8 cellular contexts compared by ENCODE assay signal in the genomic region with DNA sequence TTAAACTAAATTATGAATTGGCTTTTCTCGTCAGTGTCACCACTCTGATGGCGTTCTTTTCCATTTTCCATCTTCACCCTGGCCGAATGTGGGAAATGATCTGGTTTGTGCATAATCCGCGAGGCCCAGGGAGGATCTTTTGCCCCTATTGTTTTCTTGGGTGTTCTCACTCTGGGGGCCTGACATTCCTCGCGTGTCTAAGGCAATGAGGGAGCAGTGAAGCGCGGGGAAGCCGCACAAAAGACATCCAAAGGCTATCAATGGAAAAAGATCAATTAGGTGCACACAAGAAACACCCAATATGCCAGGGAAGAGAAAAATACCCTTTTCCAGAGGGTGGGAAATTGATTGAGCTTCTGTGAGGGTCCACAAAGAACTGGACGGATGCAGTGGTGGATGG. TPM values are rescaled to one million over a fixed set of nuclear protein-coding genes. Genes with fewer than 3 reads are reported as not detected.
DNase-seq lines count a peak whose midpoint lies in the region; ATAC-seq, FAIRE-seq and TF ChIP-seq lines count a peak whose summit lies in the region.

No MANE protein-coding gene starts in this region.

- TF ChIP-seq CTCF in Panc1 (IDR thresholded peaks at IDR 0.05) (no peak), pancreas (IDR thresholded peaks at IDR 0.05) (no peak)

- H3K27ac ChIP-seq in Panc1 (ENCODE audit: low read length) (no peak overlapping the region), esophagus (ENCODE audit: low read depth in 2 of 2, low read length in 1 of 2) (peak overlapping the region; percentile 74 to 81), pancreas (no peak overlapping the region)

- H3K4me1 ChIP-seq in Panc1 (ENCODE audit: control insufficient read depth, insufficient read depth, low read length) (no peaks in the 10 kb centered on the region), esophagus (ENCODE audit: control insufficient read depth in 2 of 2, insufficient read depth in 2 of 2, low read length in 1 of 2) (peaks cover 0 to 2% of the 10 kb centered on the region in 2 donors), pancreas (no peaks in the 10 kb centered on the region)

- H3K36me3 ChIP-seq in Panc1 (ENCODE audit: control insufficient read depth, insufficient read depth, low read length) (no peaks in the 10 kb centered on the region), esophagus (ENCODE audit: control insufficient read depth in 2 of 2, insufficient read depth in 2 of 2, low read length in 1 of 2) (no peaks in the 10 kb centered on the region), pancreas (no peaks in the 10 kb centered on the region)

- intact Hi-C loops in Panc1 (cut with micrococcal nuclease; ENCODE audit: unreplicated experiment) (no loop called here), pancreas (cut with DNase I) (no loop called here)

- POLR2A ChIA-PET in Panc1 (lab: Charles Lee), result no interaction called here

- H3K4me3 ChIP-seq in Panc1 (ENCODE audit: low read depth in 2 of 2, low read length in 2 of 2) (peak overlapping the region; percentile 57 to 59; a peak in 3 of 4 replicates), esophagus (ENCODE audit: low read depth in 1 of 2, low read length in 2 of 2) (peak overlapping the region; percentile 81 to 94), pancreas (peak overlapping the region; percentile 62 to 92 (median 78))

- H3K9me3 ChIP-seq in Panc1 (ENCODE audit: control insufficient read depth, insufficient read depth, low read depth, low read length) (no peaks in the 10 kb centered on the region), esophagus (ENCODE audit: control insufficient read depth in 2 of 2, insufficient read depth in 1 of 2, low read depth in 1 of 2, low read length in 1 of 2) (no peaks in the 10 kb centered on the region), pancreas (no peaks in the 10 kb centered on the region)

- ATAC-seq in Panc1, result no peak
- ATAC-seq in pancreas, result no peak
- ATAC-seq in GM21390 (IDR thresholded peaks at IDR 0.05; ENCODE audit: unreplicated experiment), result no peak

- H3K27me3 ChIP-seq in Panc1 (ENCODE audit: control insufficient read depth, insufficient read depth, low read length), result peaks cover 32% of the 10 kb centered on the region
- H3K27me3 ChIP-seq in esophagus (ENCODE audit: control insufficient read depth in 1 of 2, insufficient read depth in 2 of 2, low read length in 2 of 2), result no peaks in the 10 kb centered on the region
- no peaks in the 10 kb centered on the region for H3K27me3 ChIP-seq in pancreas

- 61 to 68% methylated on average over 11 of the region's 11 CpGs for WGBS in esophagus, 2 donors
- 65% methylated on average over 11 of the region's 11 CpGs for WGBS in pancreas, 2 donors

- FAIRE-seq in pancreas (lab: Jason Lieb, UNC), result no peak

- no TSS peak for BruUV-seq in Panc1 (replicated peaks; lab: Mats Ljungman, UMichigan)

- DNase-seq in Caki2 (ENCODE audit: low read depth) (peak; percentile 6), Panc1 (ENCODE audit: low read depth, low spot score) (no peak), pancreas (no peak), SK-N-DZ (ENCODE audit: low spot score) (no peak), NCI-H2107 treated with DMSO at 0.1 percent for 48 hours (lab: John Stamatoyannopoulos, UW; ENCODE audit: unreplicated experiment) (no peak), NCI-H226 (no peak)

- in situ Hi-C loops in Caki2 (cut with HindIII; ENCODE audit: low pct_unique_long_range_greater_than_20kb, low sequenced_read_pairs), result no loop called here
- in situ Hi-C loops in Panc1 (cut with HindIII; ENCODE audit: low pct_unique_long_range_greater_than_20kb, low sequenced_read_pairs), result no loop called here

- CTCF ChIA-PET in Panc1 (lab: Charles Lee), result no interaction called here

RNA-seq across cellular contexts. Expression of gene C1orf21, which starts 1.0 kb away (rescaled TPM):
- total RNA-seq in Caki2 (2014; rRNA removed; shearing (Covaris generic); ENCODE audit: low replicate concordance), result 2.2 and 8.4 TPM in 2 replicates
- total RNA-seq in Panc1 (2021; ENCODE audit: unreplicated experiment) (0.15 TPM), pancreas (10 to 100 TPM in 2 of 6 donors, 1 to 10 TPM in 4; 4.1 to 13.9 (median 8.9) TPM)
- 0.10 TPM for polyA plus RNA-seq in Panc1 (2012; ENCODE audit: insufficient read length)
- polyA plus RNA-seq in esophagus (10 to 100 TPM; 26.8 to 29.7 TPM), pancreas (1 to 10 TPM; 6.5 to 7.4 TPM)
- polyA plus RNA-seq in SK-N-DZ (2014; cell fraction: cytosol; rRNA removed), result 17.9 and 22.2 TPM in 2 replicates
- 9.0 and 11.0 TPM in 2 replicates for polyA plus RNA-seq in SK-N-DZ (2014; cell fraction: nucleus; rRNA removed)

Comparison
In these comparisons a context has a peak if more than half of its experiments do, and no peak if none do; other contexts are left out.
1. H3K27ac ChIP-seq: peak in esophagus (2 of 2); none in Panc1 (single experiment) and pancreas (0 of 4).
2. Peak in every context shown above with its lines, with median percentiles within 50 percentile points of each other: H3K4me3 ChIP-seq.